Comparison of ENCODE assay signal across 8 cellular contexts in the genomic region with DNA sequence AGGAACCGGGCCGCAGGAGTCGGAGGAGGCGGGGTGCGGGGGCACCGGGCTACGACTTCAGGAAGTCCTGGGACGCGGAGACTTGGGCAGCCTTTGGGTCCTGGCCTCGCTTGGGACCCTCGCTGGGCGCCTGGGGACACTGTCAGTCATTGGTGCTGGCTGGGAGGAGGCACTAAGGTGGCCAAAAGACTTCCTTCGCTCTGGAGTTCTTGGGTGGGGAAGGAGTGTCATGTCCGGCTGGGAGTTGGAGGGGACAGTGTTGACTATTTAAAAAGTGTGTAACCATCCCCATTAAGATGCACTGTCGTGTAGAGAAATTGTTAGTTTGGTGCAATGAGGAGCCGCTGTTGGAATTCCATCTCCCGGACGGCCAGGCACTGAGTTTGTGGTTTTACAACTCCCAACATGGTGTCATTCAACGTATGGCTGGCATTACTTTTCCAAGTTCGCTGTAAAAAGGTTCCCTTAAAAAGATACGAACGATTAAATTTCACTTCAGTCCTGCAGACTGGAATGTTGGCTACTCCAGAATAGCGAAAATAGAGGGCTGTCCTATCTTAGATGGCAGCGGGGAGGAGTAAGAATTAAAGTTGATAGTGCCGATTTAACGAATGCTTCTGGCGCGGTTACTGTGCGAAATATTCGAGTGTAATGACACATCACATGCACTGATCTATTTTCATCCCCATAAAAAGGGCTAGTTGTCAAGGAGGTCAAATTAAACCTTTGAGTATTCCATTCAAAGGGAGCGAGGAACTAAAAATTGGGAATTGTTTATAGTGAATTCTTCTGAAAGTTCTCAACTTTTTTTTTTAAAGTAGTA. TPM values are rescaled to one million over a fixed set of nuclear protein-coding genes. Genes with fewer than 3 reads are reported as not detected.
DNase-seq lines count a peak whose midpoint lies in the region; ATAC-seq, FAIRE-seq and TF ChIP-seq lines count a peak whose summit lies in the region.

No MANE protein-coding gene starts in this region.

- H3K36me3 ChIP-seq in SK-N-MC (ENCODE audit: insufficient read depth, low read length) (no peaks in the 10 kb centered on the region), endothelial cell of umbilical vein (ENCODE audit: control insufficient read depth in 2 of 2, extremely low read depth in 1 of 2, insufficient read depth in 2 of 2, low read length in 2 of 2) (no peaks in the 10 kb centered on the region)
- peaks cover 0 to 3% (median 0%) of the 10 kb centered on the region in 3 experiments for H3K36me3 ChIP-seq in naive thymus-derived CD4-positive, alpha-beta T cell (ENCODE audit: control insufficient read depth in 2 of 3, insufficient read depth in 3 of 3, low read length in 3 of 3)

- peaks cover 8 to 34% (median 20%) of the 10 kb centered on the region in 5 donors for H3K36me3 Mint-ChIP-seq in naive thymus-derived CD4-positive, alpha-beta T cell

- peaks cover 46 to 84% (median 80%) of the 10 kb centered on the region in 7 donors for H3K4me1 Mint-ChIP-seq in naive thymus-derived CD4-positive, alpha-beta T cell

- no peaks in the 10 kb centered on the region for H3K9me3 ChIP-seq in SK-N-MC (ENCODE audit: low read depth, low read length)
- no peaks in the 10 kb centered on the region for H3K9me3 ChIP-seq in endothelial cell of umbilical vein (replicated peaks; ENCODE audit: control insufficient read depth, insufficient read depth, low read length)
- peaks cover 0 to 6% (median 0%) of the 10 kb centered on the region in 3 experiments for H3K9me3 ChIP-seq in naive thymus-derived CD4-positive, alpha-beta T cell (ENCODE audit: control insufficient read depth in 2 of 3, low read length in 3 of 3)

- H3K9ac ChIP-seq in SK-N-MC (ENCODE audit: insufficient read length) = peak overlapping the region; percentile 87
- H3K9ac ChIP-seq in endothelial cell of umbilical vein (replicated peaks; ENCODE audit: extremely low read depth, insufficient read depth, low read length) = peak overlapping the region; percentile 85

- no peaks in the 10 kb centered on the region for H3K27me3 ChIP-seq in endothelial cell of umbilical vein (ENCODE audit: control insufficient read depth in 2 of 2, insufficient read depth in 2 of 2, low read length in 2 of 2)
- H3K27me3 ChIP-seq in naive thymus-derived CD4-positive, alpha-beta T cell (ENCODE audit: control insufficient read depth in 2 of 2, insufficient read depth in 2 of 2, low read length in 2 of 2) = no peaks in the 10 kb centered on the region

- TF ChIP-seq POLR2A in endothelial cell of umbilical vein (IDR thresholded peaks at IDR 0.05; ENCODE audit: low read depth, low read length) = no peak

- CTCF ChIA-PET in endothelial cell of umbilical vein (lab: Charles Lee) = no interaction called here
- CTCF ChIA-PET in naive thymus-derived CD4-positive, alpha-beta T cell (lab: Charles Lee) = no interaction called here

- no peak for FAIRE-seq in endothelial cell of umbilical vein (lab: Jason Lieb, UNC)

- peaks cover 2% of the 10 kb centered on the region for H4K20me1 ChIP-seq in endothelial cell of umbilical vein (replicated peaks; ENCODE audit: control insufficient read depth, extremely low read depth, insufficient read depth, low read length)

- POLR2A ChIA-PET in endothelial cell of umbilical vein (lab: Charles Lee) = no interaction called here
- POLR2A ChIA-PET in naive thymus-derived CD4-positive, alpha-beta T cell (lab: Charles Lee) = interaction anchor here (0.7 to 1.2 kb wide), 2 partner anchors 1082 to 1348 kb away, joined by 3 to 5 read pairs; partner anchors contain the start of gene TGDS

- H3K4me1 ChIP-seq in endothelial cell of umbilical vein (ENCODE audit: control insufficient read depth, extremely low read depth, insufficient read depth, low read length) = peaks cover 23% of the 10 kb centered on the region
- H3K4me1 ChIP-seq in naive thymus-derived CD4-positive, alpha-beta T cell (ENCODE audit: control insufficient read depth in 2 of 2, insufficient read depth in 2 of 2, low read length in 2 of 2) = peaks cover 25% of the 10 kb centered on the region in 2 donors

- H3K4me3 ChIP-seq in SK-N-MC = peak overlapping the region; percentile 97
- peak overlapping the region; percentile 43 to 88 (median 63) for H3K4me3 ChIP-seq in endothelial cell of umbilical vein (replicated peaks in 1 of 3; ENCODE audit: insufficient read depth in 1 of 3, low read depth in 1 of 3, low read length in 3 of 3)
- H3K4me3 ChIP-seq in naive thymus-derived CD4-positive, alpha-beta T cell (ENCODE audit: low read length) = peak overlapping the region; percentile 88

- peak overlapping the region; percentile 84 to 99 (median 95) for H3K4me3 Mint-ChIP-seq in naive thymus-derived CD4-positive, alpha-beta T cell

- intact Hi-C loops in endothelial cell of umbilical vein (cut with micrococcal nuclease) (loop anchor here (2.0 kb wide), 2 partner anchors 107 to 967 kb away; no protein-coding TSS in a partner anchor), posterior vena cava (cut with DNase I) (no loop called here)
- intact Hi-C loops in naive thymus-derived CD4-positive, alpha-beta T cell (cut with micrococcal nuclease) = loop anchor here (1.0 to 5.0 kb wide), 14 partner anchors 10 to 1756 kb away; partner anchors contain the start of genes ABCC4 (in 2 of the 2), DZIP1 (in 1 of the 2) and MBNL2 (in 1 of the 2)

- peak overlapping the region; percentile 65 for H2AFZ ChIP-seq in endothelial cell of umbilical vein (ENCODE audit: low read depth, low read length)

- DNase-seq in AG20443 (ENCODE audit: low spot score) = peak; percentile 34
- no peak for DNase-seq in SK-N-MC (ENCODE audit: low read depth, low spot score)
- peak; percentile 49 for DNase-seq in endothelial cell of umbilical vein (ENCODE audit: low read depth, low spot score)
- DNase-seq in naive thymus-derived CD4-positive, alpha-beta T cell = peak in 6 of 9 donors; percentile 11 to 29 (median 15)
- no peak for DNase-seq in posterior vena cava (ENCODE audit: low spot score)
- no peak for DNase-seq in NCI-H524 (lab: John Stamatoyannopoulos, UW)
- DNase-seq in NCI-H345 (lab: John Stamatoyannopoulos, UW) = no peak

- H3K79me2 ChIP-seq in endothelial cell of umbilical vein (ENCODE audit: control insufficient read depth, insufficient read depth, low read length) = peaks cover 49% of the 10 kb centered on the region

- H3K27ac Mint-ChIP-seq in naive thymus-derived CD4-positive, alpha-beta T cell = peak overlapping the region; percentile 76 to 98 (median 88)

- peak overlapping the region; percentile 58 for H3K4me2 ChIP-seq in endothelial cell of umbilical vein (ENCODE audit: insufficient read depth, low read length)

- no TSS peak for BruUV-seq in endothelial cell of umbilical vein (replicated peaks; lab: Mats Ljungman, UMichigan)

- no peaks in the 10 kb centered on the region for H3K9me1 ChIP-seq in endothelial cell of umbilical vein (replicated peaks; ENCODE audit: control insufficient read depth, extremely low read depth, insufficient read depth, low read length)

- no peaks in the 10 kb centered on the region for H3K27me3 Mint-ChIP-seq in naive thymus-derived CD4-positive, alpha-beta T cell

- no peak overlapping the region for H3K27ac ChIP-seq in SK-N-MC
- H3K27ac ChIP-seq in endothelial cell of umbilical vein (ENCODE audit: insufficient read depth, low read depth, low read length) = peak overlapping the region; percentile 66
- H3K27ac ChIP-seq in naive thymus-derived CD4-positive, alpha-beta T cell (ENCODE audit: low read depth, low read length) = peak overlapping the region; percentile 83

- dilution Hi-C loops in endothelial cell of umbilical vein (cut with MboI; ENCODE audit: extremely low pct_ligation_motif_present, low sequenced_read_pairs) = no loop called here

- ATAC-seq in GM21528 (IDR thresholded peaks at IDR 0.05; ENCODE audit: low FRiP score, unreplicated experiment) = peak; percentile 27
- ATAC-seq in naive thymus-derived CD4-positive, alpha-beta T cell = no peak

- H3K9me3 Mint-ChIP-seq in naive thymus-derived CD4-positive, alpha-beta T cell = peaks cover 0 to 26% (median 11%) of the 10 kb centered on the region in 11 donors

- TF ChIP-seq CTCF in endothelial cell of umbilical vein (IDR thresholded peaks at IDR 0.05; ENCODE audit: extremely low read depth in 1 of 2, insufficient read depth in 1 of 2, low read depth in 1 of 2, low read length in 2 of 2) = no peak

TF ChIP-seq in endothelial cell of umbilical vein, 7 proteins besides CTCF, POLR2A, EP300 and RAD21:
- no peak for TF ChIP-seq GATA2 (IDR thresholded peaks at IDR 0.05; ENCODE audit: insufficient read depth, insufficient read length, low read depth, low read length)
- no peak for TF ChIP-seq FOS (IDR thresholded peaks at IDR 0.05; ENCODE audit: borderline replicate concordance, insufficient read depth, low read length)

RNA-seq across cellular contexts. Expression of gene DNAJC3, which starts 0.8 kb away (rescaled TPM):
- 48.6 and 51.2 TPM in 2 replicates for total RNA-seq in endothelial cell of umbilical vein
- 13.9 and 17.0 TPM in 2 replicates for polyA plus RNA-seq in endothelial cell of umbilical vein
- polyA plus RNA-seq in endothelial cell of umbilical vein (2011; cell fraction: cytosol; rRNA removed) = 17.7 and 19.7 TPM in 2 replicates
- polyA plus RNA-seq in endothelial cell of umbilical vein (2011; cell fraction: nucleus; rRNA removed) = 14.5 and 18.0 TPM in 2 replicates
- 34.3 and 43.0 TPM in 2 replicates for polyA plus RNA-seq in endothelial cell of umbilical vein (2012)
- polyA minus RNA-seq in endothelial cell of umbilical vein = 42.5 and 53.5 TPM in 2 replicates
- polyA minus RNA-seq in endothelial cell of umbilical vein (2011; cell fraction: cytosol; rRNA and poly(A)+ RNA removed) = 12.1 TPM
- 17.5 and 21.3 TPM in 2 replicates for polyA minus RNA-seq in endothelial cell of umbilical vein (2011; cell fraction: nucleus; rRNA and poly(A)+ RNA removed)
- 10 to 100 TPM; 13.9 to 33.0 (median 22.7) TPM for total RNA-seq in naive thymus-derived CD4-positive, alpha-beta T cell
- polyA plus RNA-seq in naive thymus-derived CD4-positive, alpha-beta T cell = 10 to 100 TPM; 11.3 to 14.8 TPM
- 10 to 100 TPM; 62.4 to 63.5 TPM for total RNA-seq in posterior vena cava

RNA-seq across cellular contexts. Expression of gene DZIP1, which starts 33.3 kb away (rescaled TPM):
- total RNA-seq in endothelial cell of umbilical vein = 32.1 and 33.9 TPM in 2 replicates
- polyA plus RNA-seq in endothelial cell of umbilical vein = 8.6 and 9.0 TPM in 2 replicates
- 9.4 and 10.4 TPM in 2 replicates for polyA plus RNA-seq in endothelial cell of umbilical vein (2011; cell fraction: cytosol; rRNA removed)
- polyA plus RNA-seq in endothelial cell of umbilical vein (2011; cell fraction: nucleus; rRNA removed) = 45.3 and 48.3 TPM in 2 replicates
- 29.8 and 34.9 TPM in 2 replicates for polyA plus RNA-seq in endothelial cell of umbilical vein (2012)
- 12.6 and 17.1 TPM in 2 replicates for polyA minus RNA-seq in endothelial cell of umbilical vein
- not detected for polyA minus RNA-seq in endothelial cell of umbilical vein (2011; cell fraction: cytosol; rRNA and poly(A)+ RNA removed)
- polyA minus RNA-seq in endothelial cell of umbilical vein (2011; cell fraction: nucleus; rRNA and poly(A)+ RNA removed) = 34.4 and 41.5 TPM in 2 replicates
- not detected for total RNA-seq in naive thymus-derived CD4-positive, alpha-beta T cell
- not detected for polyA plus RNA-seq in naive thymus-derived CD4-positive, alpha-beta T cell
- total RNA-seq in posterior vena cava = 10 to 100 TPM; 20.0 to 21.7 TPM

Comparison
In these comparisons a context has a peak if more than half of its experiments do, and no peak if none do; other contexts are left out.
1. DNase-seq: peak in AG20443 (single experiment), endothelial cell of umbilical vein (single experiment) and naive thymus-derived CD4-positive, alpha-beta T cell (6 of 9); none in SK-N-MC (single experiment), posterior vena cava (single experiment), NCI-H524 (0 of 2) and NCI-H345 (single experiment).
2. RNA of gene DZIP1, which starts 33.3 kb away (total RNA-seq): 32.1 to 33.9 TPM in endothelial cell of umbilical vein and 20.0 to 21.7 TPM in posterior vena cava; not detected in naive thymus-derived CD4-positive, alpha-beta T cell; every median in the first group is over 10 times any median in the second.
3. intact Hi-C loops: an anchor here in endothelial cell of umbilical vein (2.0 kb wide) and naive thymus-derived CD4-positive, alpha-beta T cell (1.0 to 5.0 kb wide); none called in posterior vena cava.
4. Peak in every context shown above with its lines, with median percentiles within 50 percentile points of each other: H3K4me3 ChIP-seq.